Comparison of ENCODE assay signal across 22 cellular contexts in genomic region chr19:43390938-43391935, GRCh38. TPM values are rescaled to one million over a fixed set of nuclear protein-coding genes. Genes with fewer than 3 reads are reported as not detected.
DNase-seq lines count a peak whose midpoint lies in the region; FAIRE-seq and TF ChIP-seq lines count a peak whose summit lies in the region.
"Not testable (repeated sequence)": the region's sequence is repeated elsewhere in the genome, so short reads cannot be mapped to it uniquely, and the experiment has no call there.
"Had no signal": no experiment of that assay in that cellular context is flagged by ENCODE, and none has a peak within 500 bp of the region (broad histone marks: within the 10 kb centered on the region; RNA-seq: fewer than 3 reads in every experiment).

No MANE protein-coding gene starts in this region.

- not testable (repeated sequence) for H3K9me3 ChIP-seq in A673 (ENCODE audit: low read depth, low read length, poor library complexity, severe bottlenecking)

- TF ChIP-seq CTCF in A673 (conservative IDR thresholded peaks at IDR 0.05; ENCODE audit: low read depth, low read length); VCaP (conservative IDR thresholded peaks at IDR 0.05): not testable (repeated sequence)

- POLR2A ChIA-PET in A673 (lab: Charles Lee; ENCODE audit: low non-redundant PET): not testable (repeated sequence)

- peak; percentile 15 for FAIRE-seq in frontal cortex (lab: Jason Lieb, UNC)

- not testable (repeated sequence) for H3K27me3 ChIP-seq in A673 (replicated peaks; ENCODE audit: insufficient read depth, low read depth, low read length, poor library complexity)

- CTCF ChIA-PET in A673 (lab: Charles Lee): not testable (repeated sequence)

- not testable (repeated sequence) for H3K27ac ChIP-seq in A673 (ENCODE audit: low read depth, low read length, poor library complexity, severe bottlenecking)
- peak overlapping the region; percentile 72 for H3K27ac ChIP-seq in VCaP

- not testable (repeated sequence) for H3K36me3 ChIP-seq in A673 (ENCODE audit: insufficient read depth, low read length, poor library complexity, severe bottlenecking)

- not testable (repeated sequence) for BruUV-seq in A673 (replicated peaks; lab: Mats Ljungman, UMichigan)

- intact Hi-C loops in A673 (cut with micrococcal nuclease; ENCODE audit: unreplicated experiment): not testable (repeated sequence)

- not testable (repeated sequence) for H3K4me1 ChIP-seq in A673 (ENCODE audit: insufficient read depth, low read length, poor library complexity, severe bottlenecking)

- DNase-seq in A673 (ENCODE audit: low spot score) (peak; percentile 82), DMS53 treated with DMSO at 0.1 percent for 48 hours (lab: John Stamatoyannopoulos, UW; ENCODE audit: unreplicated experiment) (peak; percentile 62), NCI-H1092 (lab: John Stamatoyannopoulos, UW) (peak; percentile 93), NCI-H2029 (lab: John Stamatoyannopoulos, UW) (peak; percentile 94), NCI-H2196 (lab: John Stamatoyannopoulos, UW; ENCODE audit: unreplicated experiment) (peak; percentile 87), NCI-H774 (lab: John Stamatoyannopoulos, UW) (peak; percentile 79)
- not testable (repeated sequence) for DNase-seq in frontal cortex (ENCODE audit: low spot score in 2 of 2)

- H3K4me3 ChIP-seq in A673 (ENCODE audit: low read depth, low read length, poor library complexity, severe bottlenecking): not testable (repeated sequence)

RNA-seq across cellular contexts. Expression of gene TEX101, which starts 23.5 kb away (rescaled TPM):
- total RNA-seq in A673 (2021): not detected in 2 replicates
- not detected for total RNA-seq in frontal cortex
- total RNA-seq: activated CD4-positive, alpha-beta T cell treated with anti-CD3 and anti-CD28 coated beads, Interleukin-2, amount 10 ng/mL, durations not matched to agents 24 days and 14 days; activated T-helper 2 cell treated with anti-CD3 and anti-CD28 coated beads, Interferon-gamma antibody, Interleukin-2, Interleukin-4, amounts not matched to agents 10 μg/mL and 5 μg/mL and 100 μg/mL, durations not matched to agents 14 hours and 24 hours and 36 hours; endothelial cell of umbilical vein; fibroblast of lung; gastroesophageal sphincter; hepatocyte; left cardiac atrium; lung; progenitor cell of endocrine pancreas; sigmoid colon; SJSA1; stomach; WTC11 had no signal

RNA-seq across cellular contexts. Expression of gene CD177, which starts 37.8 kb away (rescaled TPM):
- total RNA-seq in A673 (2021) (not detected in 2 replicates), frontal cortex (1.2 TPM)
- total RNA-seq: activated CD4-positive, alpha-beta T cell treated with anti-CD3 and anti-CD28 coated beads, Interleukin-2, amount 10 ng/mL, durations not matched to agents 24 days and 14 days; activated T-helper 2 cell treated with anti-CD3 and anti-CD28 coated beads, Interferon-gamma antibody, Interleukin-2, Interleukin-4, amounts not matched to agents 10 μg/mL and 5 μg/mL and 100 μg/mL, durations not matched to agents 14 hours and 24 hours and 36 hours; naive thymus-derived CD4-positive, alpha-beta T cell; progenitor cell of endocrine pancreas had no signal
